1 cellular context compared by ENCODE assay signal in the genomic region with DNA sequence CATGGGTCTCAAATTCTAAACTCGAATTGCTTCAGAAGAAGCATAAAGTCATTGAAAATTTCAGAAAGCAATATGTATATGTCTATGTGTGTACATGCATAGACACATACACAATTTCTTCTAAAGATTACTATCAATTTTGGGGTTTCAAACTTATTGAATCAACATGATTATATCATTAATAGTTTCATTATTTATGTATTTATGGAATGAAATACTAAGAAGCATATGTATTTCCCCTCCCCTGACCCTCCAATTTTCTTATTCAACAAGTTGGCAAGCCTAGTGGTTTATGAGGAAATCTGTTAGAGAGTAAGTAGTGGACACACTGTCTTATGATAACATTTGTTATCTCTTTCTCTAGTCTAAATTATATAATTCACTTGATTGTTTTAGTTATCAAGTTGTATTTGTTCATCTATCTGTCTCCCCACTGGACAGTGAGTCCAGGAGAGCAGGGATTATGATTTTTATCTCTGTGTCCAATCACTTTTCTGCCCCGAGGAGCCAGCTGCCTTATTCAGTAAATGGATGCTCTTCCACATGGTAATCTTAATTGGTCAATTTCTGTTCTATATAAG. TPM values are rescaled to one million over a fixed set of nuclear protein-coding genes. Genes with fewer than 3 reads are reported as not detected.
"Had no signal": no experiment of that assay in that cellular context is flagged by ENCODE, and none has a peak within 500 bp of the region (broad histone marks: within the 10 kb centered on the region; RNA-seq: fewer than 3 reads in every experiment).

No MANE protein-coding gene starts in this region.

RNA-seq across cellular contexts. Expression of a gene that starts 17.3 kb away (rescaled TPM):
- polyA plus RNA-seq: aorta had no signal
